18 cellular contexts compared by ENCODE assay signal in the genomic region with DNA sequence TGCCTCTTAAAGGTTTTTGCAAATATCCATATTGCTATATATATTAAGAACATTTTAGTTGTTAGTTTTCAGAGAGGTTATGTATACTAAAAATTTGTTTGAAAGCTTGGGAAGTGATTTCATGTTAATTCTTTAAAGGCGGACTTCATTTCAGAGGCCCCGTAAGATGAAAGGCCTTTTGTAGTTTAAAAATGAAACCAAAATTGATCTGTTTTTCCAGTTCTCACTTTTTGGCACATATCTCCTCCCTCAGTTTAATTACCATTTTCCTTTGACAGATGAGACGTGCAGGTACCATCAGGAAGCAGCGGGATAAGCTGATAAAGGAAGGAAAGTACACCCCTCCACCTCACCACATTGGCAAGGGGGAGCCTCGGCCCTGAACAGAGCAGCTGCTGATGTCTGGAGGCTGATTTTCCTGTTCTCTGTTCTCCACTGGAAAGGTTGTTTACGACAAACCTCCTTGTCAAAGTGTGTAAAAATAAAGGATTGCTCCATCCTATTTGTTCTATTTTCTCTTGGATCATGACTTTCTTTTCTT. TPM values are rescaled to one million over a fixed set of nuclear protein-coding genes. Genes with fewer than 3 reads are reported as not detected.
DNase-seq lines count a peak whose midpoint lies in the region; ATAC-seq and TF ChIP-seq lines count a peak whose summit lies in the region.
"Had no signal": no experiment of that assay in that cellular context is flagged by ENCODE, and none has a peak within 500 bp of the region (broad histone marks: within the 10 kb centered on the region; RNA-seq: fewer than 3 reads in every experiment).

No MANE protein-coding gene starts in this region.

- POLR2A ChIA-PET in activated CD4-positive, alpha-beta T cell treated with anti-CD3 and anti-CD28 coated beads, Interleukin-2, amount 10 ng/mL, durations not matched to agents 7 days and 5 days (lab: Charles Lee): no interaction called here
- POLR2A ChIA-PET in CD4-positive, alpha-beta T cell (lab: Charles Lee): interaction anchor here (1.5 to 2.4 kb wide), 3 partner anchors 8 to 164 kb away, joined by 3 to 12 read pairs (median 5); partner anchors contain the start of gene NDUFS5
- POLR2A ChIA-PET in naive thymus-derived CD4-positive, alpha-beta T cell (lab: Charles Lee): interaction anchor here (0.6 to 2.3 kb wide), 5 partner anchors 8 to 1052 kb away, joined by 3 to 13 read pairs (median 3); partner anchors contain the start of gene NDUFS5

- peaks cover 5 to 35% (median 14%) of the 10 kb centered on the region in 3 experiments for H3K36me3 ChIP-seq in naive thymus-derived CD4-positive, alpha-beta T cell (ENCODE audit: control insufficient read depth in 2 of 3, insufficient read depth in 3 of 3, low read length in 3 of 3)

- ATAC-seq in CD4-positive, alpha-beta T cell (ENCODE audit: poor library complexity): peak; percentile 57
- ATAC-seq in activated naive CD4-positive, alpha-beta T cell treated with anti-CD3 and anti-CD28 coated beads, Interleukin-2, amount 50 U/mL, for 72 hours: peak in 1 of 2 donors; percentile 10
- peak; percentile 36 for ATAC-seq in naive thymus-derived CD4-positive, alpha-beta T cell
- ATAC-seq in HG03442 (IDR thresholded peaks at IDR 0.05; ENCODE audit: unreplicated experiment): no peak
- ATAC-seq in HG02852 (IDR thresholded peaks at IDR 0.05; ENCODE audit: unreplicated experiment): no peak
- ATAC-seq: heart right ventricle, psoas muscle had no signal

- H3K27me3 Mint-ChIP-seq in activated CD4-positive, alpha-beta T cell treated with anti-CD3 and anti-CD28 coated beads, Interleukin-2, amount 10 ng/mL, durations not matched to agents 7 days and 5 days: no peaks in the 10 kb centered on the region
- no peaks in the 10 kb centered on the region for H3K27me3 Mint-ChIP-seq in CD4-positive, alpha-beta T cell
- H3K27me3 Mint-ChIP-seq in naive thymus-derived CD4-positive, alpha-beta T cell: no peaks in the 10 kb centered on the region
- H3K27me3 Mint-ChIP-seq: naive B cell had no signal

- peak overlapping the region; percentile 75 for H3K4me3 Mint-ChIP-seq in activated CD4-positive, alpha-beta T cell treated with anti-CD3 and anti-CD28 coated beads, Interleukin-2, amount 10 ng/mL, durations not matched to agents 7 days and 5 days
- peak overlapping the region; percentile 91 for H3K4me3 Mint-ChIP-seq in CD4-positive, alpha-beta T cell
- H3K4me3 Mint-ChIP-seq in naive thymus-derived CD4-positive, alpha-beta T cell: peak overlapping the region; percentile 85 to 99 (median 88)

- H3K4me1 ChIP-seq in naive thymus-derived CD4-positive, alpha-beta T cell (ENCODE audit: control insufficient read depth in 2 of 2, insufficient read depth in 2 of 2, low read length in 2 of 2): peaks cover 0 to 18% of the 10 kb centered on the region in 2 donors

- no peaks in the 10 kb centered on the region for H3K9me3 ChIP-seq in CD4-positive, alpha-beta T cell (ENCODE audit: control insufficient read depth, low read length)
- no peaks in the 10 kb centered on the region for H3K9me3 ChIP-seq in naive thymus-derived CD4-positive, alpha-beta T cell (ENCODE audit: control insufficient read depth in 2 of 3, low read length in 3 of 3)
- H3K9me3 ChIP-seq: heart right ventricle, psoas muscle had no signal

- no peak for TF ChIP-seq CTCF in CD4-positive, alpha-beta T cell (IDR thresholded peaks at IDR 0.05)

- intact Hi-C loops in CD4-positive, alpha-beta T cell (cut with DNase I, micrococcal nuclease): no loop called here
- intact Hi-C loops in naive thymus-derived CD4-positive, alpha-beta T cell (cut with micrococcal nuclease): loop anchor here (1.0 kb wide), 1 partner anchor 8 kb away; the partner anchor contains the start of gene NDUFS5 (in 2 of the 2)
- intact Hi-C loops in head of caudate nucleus (cut with DNase I): no loop called here

- peaks cover 58% of the 10 kb centered on the region for H3K36me3 Mint-ChIP-seq in activated CD4-positive, alpha-beta T cell treated with anti-CD3 and anti-CD28 coated beads, Interleukin-2, amount 10 ng/mL, durations not matched to agents 7 days and 5 days (ENCODE audit: low read depth)
- H3K36me3 Mint-ChIP-seq in CD4-positive, alpha-beta T cell (ENCODE audit: low read depth): peaks cover 70% of the 10 kb centered on the region
- peaks cover 6 to 60% of the 10 kb centered on the region in 2 donors for H3K36me3 Mint-ChIP-seq in activated naive CD4-positive, alpha-beta T cell treated with anti-CD3 and anti-CD28 coated beads, Interleukin-2, amount 50 U/mL, for 72 hours
- H3K36me3 Mint-ChIP-seq in naive thymus-derived CD4-positive, alpha-beta T cell: peaks cover 7 to 38% (median 27%) of the 10 kb centered on the region in 5 donors

- H3K4me1 Mint-ChIP-seq in activated CD4-positive, alpha-beta T cell treated with anti-CD3 and anti-CD28 coated beads, Interleukin-2, amount 10 ng/mL, durations not matched to agents 7 days and 5 days: peaks cover 49% of the 10 kb centered on the region
- H3K4me1 Mint-ChIP-seq in CD4-positive, alpha-beta T cell (ENCODE audit: low read depth): peaks cover 40% of the 10 kb centered on the region
- peaks cover 14 to 57% (median 40%) of the 10 kb centered on the region in 7 donors for H3K4me1 Mint-ChIP-seq in naive thymus-derived CD4-positive, alpha-beta T cell

- peak overlapping the region; percentile 61 for H3K4me3 ChIP-seq in naive thymus-derived CD4-positive, alpha-beta T cell (ENCODE audit: low read length)
- H3K4me3 ChIP-seq: heart right ventricle, psoas muscle, skin epidermis had no signal

- DNase-seq in activated CD4-positive, alpha-beta T cell treated with anti-CD3 and anti-CD28 coated beads, Interleukin-2, amount 10 ng/mL, durations not matched to agents 7 days and 5 days: no peak
- DNase-seq in activated CD4-positive, alpha-beta T cell treated with anti-CD3 and anti-CD28 coated beads, Interleukin-2, amount 50 U/mL, for 4 hours: no peak
- DNase-seq in CD4-positive, alpha-beta T cell: no peak
- no peak for DNase-seq in activated naive CD4-positive, alpha-beta T cell treated with anti-CD3 and anti-CD28 coated beads, Interleukin-2, amount 50 U/mL, for 72 hours (ENCODE audit: low spot score in 2 of 2)
- peak in 7 of 9 donors; percentile 20 to 62 (median 52) for DNase-seq in naive thymus-derived CD4-positive, alpha-beta T cell
- no peak for DNase-seq in head of caudate nucleus
- DNase-seq: C1 segment of cervical spinal cord; DMS79; heart right ventricle; naive B cell; NCI-H1105 treated with DMSO at 0.1 percent for 48 hours; NCI-H526; psoas muscle; SHP77; stimulated activated CD4-positive, alpha-beta T cell treated with anti-CD3 and anti-CD28 coated beads, Interleukin-4, amount 100 ng/mL, for 24 hours had no signal

- H3K27ac Mint-ChIP-seq in activated CD4-positive, alpha-beta T cell treated with anti-CD3 and anti-CD28 coated beads, Interleukin-2, amount 10 ng/mL, durations not matched to agents 7 days and 5 days: peak overlapping the region; percentile 94
- peak overlapping the region; percentile 99 for H3K27ac Mint-ChIP-seq in CD4-positive, alpha-beta T cell
- peak overlapping the region; percentile 84 to 97 for H3K27ac Mint-ChIP-seq in activated naive CD4-positive, alpha-beta T cell treated with anti-CD3 and anti-CD28 coated beads, Interleukin-2, amount 50 U/mL, for 72 hours
- H3K27ac Mint-ChIP-seq in naive thymus-derived CD4-positive, alpha-beta T cell: peak overlapping the region; percentile 87 to 99 (median 98)

- H3K27me3 ChIP-seq in CD4-positive, alpha-beta T cell (ENCODE audit: control insufficient read depth, insufficient read depth, low read length): no peaks in the 10 kb centered on the region
- no peaks in the 10 kb centered on the region for H3K27me3 ChIP-seq in naive thymus-derived CD4-positive, alpha-beta T cell (ENCODE audit: control insufficient read depth in 2 of 2, insufficient read depth in 2 of 2, low read length in 2 of 2)
- H3K27me3 ChIP-seq: heart right ventricle had no signal

- peak overlapping the region; percentile 61 for H3K27ac ChIP-seq in CD4-positive, alpha-beta T cell (ENCODE audit: low read depth, low read length)
- peak overlapping the region; percentile 83 for H3K27ac ChIP-seq in naive thymus-derived CD4-positive, alpha-beta T cell (ENCODE audit: low read depth, low read length)
- H3K27ac ChIP-seq: psoas muscle had no signal

- CTCF ChIA-PET in activated CD4-positive, alpha-beta T cell treated with anti-CD3 and anti-CD28 coated beads, Interleukin-2, amount 10 ng/mL, durations not matched to agents 7 days and 5 days (lab: Charles Lee): interaction anchor here (0.6 kb wide), 1 partner anchor 34 kb away, joined by 4 read pairs; no protein-coding TSS in a partner anchor
- CTCF ChIA-PET in CD4-positive, alpha-beta T cell (lab: Charles Lee): no interaction called here
- CTCF ChIA-PET in naive thymus-derived CD4-positive, alpha-beta T cell (lab: Charles Lee): no interaction called here

- peaks cover 3% of the 10 kb centered on the region for H3K9me3 Mint-ChIP-seq in activated CD4-positive, alpha-beta T cell treated with anti-CD3 and anti-CD28 coated beads, Interleukin-2, amount 10 ng/mL, durations not matched to agents 7 days and 5 days
- H3K9me3 Mint-ChIP-seq in CD4-positive, alpha-beta T cell: no peaks in the 10 kb centered on the region
- no peaks in the 10 kb centered on the region for H3K9me3 Mint-ChIP-seq in activated naive CD4-positive, alpha-beta T cell treated with anti-CD3 and anti-CD28 coated beads, Interleukin-2, amount 50 U/mL, for 72 hours
- peaks cover 0 to 6% (median 0%) of the 10 kb centered on the region in 11 donors for H3K9me3 Mint-ChIP-seq in naive thymus-derived CD4-positive, alpha-beta T cell
- H3K9me3 Mint-ChIP-seq: naive B cell had no signal

RNA-seq across cellular contexts. Expression of gene NDUFS5, which starts 8.0 kb away (rescaled TPM):
- total RNA-seq in activated CD4-positive, alpha-beta T cell treated with anti-CD3 and anti-CD28 coated beads, Interleukin-2, amount 10 ng/mL, durations not matched to agents 7 days and 5 days: 100 to 1,000 TPM; 125 to 148 TPM
- 100 to 1,000 TPM; 153 to 156 TPM for total RNA-seq in CD4-positive, alpha-beta T cell
- 100 to 1,000 TPM; 153 to 211 TPM for total RNA-seq in activated naive CD4-positive, alpha-beta T cell treated with anti-CD3 and anti-CD28 coated beads, Interleukin-2, amount 50 U/mL, for 72 hours
- total RNA-seq in naive thymus-derived CD4-positive, alpha-beta T cell: 100 to 1,000 TPM in 4 of 5 experiments, 10 to 100 TPM in 1; 95.1 to 128 (median 115) TPM
- polyA plus RNA-seq in naive thymus-derived CD4-positive, alpha-beta T cell: 100 to 1,000 TPM; 615 to 715 TPM

RNA-seq across cellular contexts. Expression of gene AKIRIN1, which starts 43.1 kb away (rescaled TPM):
- 10 to 100 TPM; 61.2 to 74.5 TPM for total RNA-seq in activated CD4-positive, alpha-beta T cell treated with anti-CD3 and anti-CD28 coated beads, Interleukin-2, amount 10 ng/mL, durations not matched to agents 7 days and 5 days
- total RNA-seq in CD4-positive, alpha-beta T cell: 100 to 1,000 TPM; 108 to 112 TPM
- total RNA-seq in activated naive CD4-positive, alpha-beta T cell treated with anti-CD3 and anti-CD28 coated beads, Interleukin-2, amount 50 U/mL, for 72 hours: 10 to 100 TPM; 45.8 to 93.6 TPM
- total RNA-seq in naive thymus-derived CD4-positive, alpha-beta T cell: 10 to 100 TPM; 63.7 to 74.7 (median 70.2) TPM
- polyA plus RNA-seq in naive thymus-derived CD4-positive, alpha-beta T cell: 100 to 1,000 TPM in 1 of 2 donors, 10 to 100 TPM in 1; 87.3 to 103 TPM

Comparison
In these comparisons a context has a peak if more than half of its experiments do, and no peak if none do; other contexts are left out.
1. DNase-seq: peak in naive thymus-derived CD4-positive, alpha-beta T cell (7 of 9); none in activated CD4-positive, alpha-beta T cell treated with anti-CD3 and anti-CD28 coated beads, Interleukin-2, amount 10 ng/mL, durations not matched to agents 7 days and 5 days (single experiment), activated CD4-positive, alpha-beta T cell treated with anti-CD3 and anti-CD28 coated beads, Interleukin-2, amount 50 U/mL, for 4 hours (0 of 2), CD4-positive, alpha-beta T cell (0 of 10), activated naive CD4-positive, alpha-beta T cell treated with anti-CD3 and anti-CD28 coated beads, Interleukin-2, amount 50 U/mL, for 72 hours (0 of 2) and head of caudate nucleus (0 of 42).
2. ATAC-seq: peak in CD4-positive, alpha-beta T cell (single experiment) and naive thymus-derived CD4-positive, alpha-beta T cell (single experiment); none in HG03442 (single experiment) and HG02852 (single experiment).
3. intact Hi-C loops: an anchor here in naive thymus-derived CD4-positive, alpha-beta T cell (1.0 kb wide); none called in CD4-positive, alpha-beta T cell and head of caudate nucleus.
4. Peak in every context shown above with its lines, with median percentiles within 50 percentile points of each other: H3K27ac Mint-ChIP-seq and H3K4me3 Mint-ChIP-seq.